25 cellular contexts compared by ENCODE assay signal in genomic region chr20:23335521-23335920, GRCh38.
"Had no signal": no experiment of that assay in that cellular context is flagged by ENCODE, and none has a peak within 500 bp of the region (broad histone marks: within the 10 kb centered on the region; RNA-seq: fewer than 3 reads in every experiment).

No MANE protein-coding gene starts in this region.

- H3K4me3 ChIP-seq: MG63, SJSA1, SK-N-MC had no signal

- H3K27me3 ChIP-seq: MG63, SJSA1 had no signal

- H3K27ac ChIP-seq: HL-60, SJSA1, SK-N-MC had no signal

- H3K9me3 ChIP-seq: MG63, SJSA1 had no signal

- FAIRE-seq: HTR-8/SVneo had no signal

- ATAC-seq: Panc1, PC-3 had no signal

- DNase-seq: KBM-7; MG63; NCI-H1092; NCI-H1105 treated with DMSO at 0.1 percent for 48 hours; NCI-H1417 treated with DMSO at 0.1 percent for 48 hours; NCI-H146; NCI-H187; NCI-H2029; NCI-H2081 treated with DMSO at 0.1 percent for 48 hours; NCI-H2171; NCI-H226; NCI-H446; NCI-H510A; NCI-H524 treated with DMSO at 0.1 percent for 48 hours; NCI-H69; NCI-H774; NK-92 treated with Interleukin-12 subunit alpha and Interleukin-12 subunit beta, amount 100 ng/mL, for 24 hours; PC-3; Right ventricle myocardium superior; SIG-M5 had no signal

- H3K36me3 ChIP-seq: MG63, SJSA1 had no signal
